8 cellular contexts compared by ENCODE assay signal in the genomic region with DNA sequence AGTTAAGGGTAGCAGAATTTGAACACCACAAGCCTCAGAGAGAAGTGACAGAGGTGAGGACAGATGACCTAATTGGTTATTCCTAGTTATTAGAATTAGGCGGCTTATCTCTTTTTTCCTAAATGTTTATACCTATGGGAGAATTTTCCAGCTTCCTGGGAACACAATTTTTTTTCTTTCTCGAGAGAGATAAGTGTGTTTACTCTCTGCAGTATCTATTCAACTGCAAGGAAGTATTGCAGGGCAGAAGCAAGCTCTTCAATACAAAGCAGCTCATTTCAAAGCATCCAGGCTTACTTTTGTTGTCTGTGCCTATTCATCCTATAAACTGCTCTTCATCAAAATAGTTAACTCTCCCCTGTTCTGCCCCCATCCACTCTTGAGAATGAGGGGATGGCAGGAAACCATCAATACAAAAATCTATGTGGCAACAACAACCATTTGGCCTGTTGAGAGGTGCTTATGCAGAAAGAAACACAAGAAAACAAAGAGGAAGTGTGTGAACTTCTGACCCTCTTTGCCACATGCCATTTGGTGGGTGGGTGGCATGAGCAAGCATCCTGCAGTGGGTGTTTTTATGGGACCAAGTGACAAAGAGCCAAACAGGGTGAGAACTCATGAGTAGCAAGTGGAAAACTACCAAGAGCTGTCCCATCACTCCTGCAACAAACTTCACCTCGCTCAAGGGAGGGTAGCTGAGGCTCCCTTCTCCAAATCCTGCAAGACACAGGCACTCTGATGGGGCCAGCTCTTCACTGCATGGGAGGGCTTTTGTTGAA. TPM values are rescaled to one million over a fixed set of nuclear protein-coding genes. Genes with fewer than 3 reads are reported as not detected.
DNase-seq lines count a peak whose midpoint lies in the region; ATAC-seq and TF ChIP-seq lines count a peak whose summit lies in the region.

No MANE protein-coding gene starts in this region.

- peaks cover 11 to 19% of the 10 kb centered on the region in 2 donors for H3K4me1 Mint-ChIP-seq in effector memory CD8-positive, alpha-beta T cell (ENCODE audit: low read depth in 2 of 2)
- peaks cover 9% of the 10 kb centered on the region for H3K4me1 Mint-ChIP-seq in glutamatergic neuron (ENCODE audit: low read depth, unreplicated experiment)
- peaks cover 3% of the 10 kb centered on the region for H3K4me1 Mint-ChIP-seq in endothelial cell (ENCODE audit: unreplicated experiment)

- H3K4me3 Mint-ChIP-seq in effector memory CD8-positive, alpha-beta T cell: peak overlapping the region in 1 of 2 donors; percentile 53
- H3K4me3 Mint-ChIP-seq in glutamatergic neuron (ENCODE audit: unreplicated experiment) (no peak overlapping the region), endothelial cell (ENCODE audit: unreplicated experiment) (no peak overlapping the region)

- H3K36me3 ChIP-seq in SJSA1 (no peaks in the 10 kb centered on the region), tibial artery (no peaks in the 10 kb centered on the region)

- H3K4me3 ChIP-seq in SJSA1 (no peak overlapping the region), tibial artery (no peak overlapping the region)

- peak; percentile 33 to 44 for DNase-seq in activated CD4-positive, alpha-beta T cell treated with anti-CD3 and anti-CD28 coated beads for 4 hours
- DNase-seq in activated CD4-positive, alpha-beta T cell treated with anti-CD3 and anti-CD28 coated beads for 1 hour: no peak
- DNase-seq in SJSA1 (ENCODE audit: low read depth in 1 of 2, low spot score in 2 of 2): peak in 1 of 2 experiments; percentile 41
- peak; percentile 9 to 22 (median 13) for DNase-seq in effector memory CD8-positive, alpha-beta T cell
- DNase-seq in stimulated activated CD8-positive, alpha-beta memory T cell treated with anti-CD3 and anti-CD28 coated beads, Interleukin-7, amount 100 ng/mL, for 4 hours (ENCODE audit: low read depth in 2 of 2): peak; percentile 39 to 42
- DNase-seq in glutamatergic neuron: no peak
- no peak for DNase-seq in tibial artery
- DNase-seq in endothelial cell (ENCODE audit: low spot score): no peak

- TF ChIP-seq CTCF in glutamatergic neuron (IDR thresholded peaks at IDR 0.05; ENCODE audit: partially characterized antibody, unreplicated experiment) (no peak), tibial artery (IDR thresholded peaks at IDR 0.05) (no peak), endothelial cell (IDR thresholded peaks at IDR 0.05; ENCODE audit: unreplicated experiment) (no peak)

- H3K9me3 Mint-ChIP-seq in effector memory CD8-positive, alpha-beta T cell: no peaks in the 10 kb centered on the region
- H3K9me3 Mint-ChIP-seq in glutamatergic neuron (ENCODE audit: unreplicated experiment): peaks cover 6% of the 10 kb centered on the region
- no peaks in the 10 kb centered on the region for H3K9me3 Mint-ChIP-seq in endothelial cell (ENCODE audit: unreplicated experiment)

- H3K27me3 ChIP-seq in SJSA1 (replicated peaks) (no peaks in the 10 kb centered on the region), tibial artery (no peaks in the 10 kb centered on the region)

- H3K4me1 ChIP-seq in SJSA1 (replicated peaks) (peaks cover 31% of the 10 kb centered on the region), tibial artery (peaks cover 0 to 8% (median 3%) of the 10 kb centered on the region in 4 donors)

- H3K27ac ChIP-seq in SJSA1 (0 out of 2 replicates have a peak overlapping the region, but pooled peaks have one; percentile 7), tibial artery (no peak overlapping the region)

- no peaks in the 10 kb centered on the region for H3K36me3 Mint-ChIP-seq in effector memory CD8-positive, alpha-beta T cell (ENCODE audit: insufficient read depth)
- H3K36me3 Mint-ChIP-seq in glutamatergic neuron (ENCODE audit: unreplicated experiment): peaks cover 4% of the 10 kb centered on the region
- no peaks in the 10 kb centered on the region for H3K36me3 Mint-ChIP-seq in endothelial cell (ENCODE audit: low read depth, unreplicated experiment)

- intact Hi-C loops in tibial artery (cut with DNase I; ENCODE audit: low total_unique reads): no loop called here

- H3K27ac Mint-ChIP-seq in effector memory CD8-positive, alpha-beta T cell: no peak overlapping the region
- no peak overlapping the region for H3K27ac Mint-ChIP-seq in glutamatergic neuron (ENCODE audit: unreplicated experiment)
- H3K27ac Mint-ChIP-seq in endothelial cell (ENCODE audit: unreplicated experiment): no peak overlapping the region

- no peaks in the 10 kb centered on the region for H3K9me3 ChIP-seq in SJSA1 (replicated peaks)
- H3K9me3 ChIP-seq in tibial artery: peaks cover 0 to 6% (median 0%) of the 10 kb centered on the region in 3 donors

- ATAC-seq in effector memory CD8-positive, alpha-beta T cell (replicated peaks): peak; percentile 75

- H3K27me3 Mint-ChIP-seq in effector memory CD8-positive, alpha-beta T cell: no peaks in the 10 kb centered on the region
- H3K27me3 Mint-ChIP-seq in glutamatergic neuron (ENCODE audit: unreplicated experiment): peaks cover 3% of the 10 kb centered on the region
- H3K27me3 Mint-ChIP-seq in endothelial cell (ENCODE audit: unreplicated experiment): no peaks in the 10 kb centered on the region

RNA-seq across cellular contexts. Expression of gene MRPS6, which starts 50.6 kb away (rescaled TPM):
- 23.6 and 40.9 TPM in 2 replicates for total RNA-seq in SJSA1 (2014; rRNA removed; shearing (Covaris generic))
- total RNA-seq in glutamatergic neuron (ENCODE audit: unreplicated experiment) (31.6 TPM), endothelial cell (ENCODE audit: unreplicated experiment) (42.4 TPM)

RNA-seq across cellular contexts. Expression of gene SLC5A3, which starts 50.6 kb away (rescaled TPM):
- total RNA-seq in SJSA1 (2014; rRNA removed; shearing (Covaris generic)): 11.7 and 15.1 TPM in 2 replicates
- total RNA-seq in glutamatergic neuron (ENCODE audit: unreplicated experiment) (5.5 TPM), endothelial cell (ENCODE audit: unreplicated experiment) (7.6 TPM)

Comparison
In these comparisons a context has a peak if more than half of its experiments do, and no peak if none do; other contexts are left out.
1. DNase-seq: peak in activated CD4-positive, alpha-beta T cell treated with anti-CD3 and anti-CD28 coated beads for 4 hours (2 of 2), effector memory CD8-positive, alpha-beta T cell (3 of 3) and stimulated activated CD8-positive, alpha-beta memory T cell treated with anti-CD3 and anti-CD28 coated beads, Interleukin-7, amount 100 ng/mL, for 4 hours (2 of 2); none in activated CD4-positive, alpha-beta T cell treated with anti-CD3 and anti-CD28 coated beads for 1 hour (single experiment), glutamatergic neuron (single experiment), tibial artery (0 of 2) and endothelial cell (single experiment).